In the genomic region with DNA sequence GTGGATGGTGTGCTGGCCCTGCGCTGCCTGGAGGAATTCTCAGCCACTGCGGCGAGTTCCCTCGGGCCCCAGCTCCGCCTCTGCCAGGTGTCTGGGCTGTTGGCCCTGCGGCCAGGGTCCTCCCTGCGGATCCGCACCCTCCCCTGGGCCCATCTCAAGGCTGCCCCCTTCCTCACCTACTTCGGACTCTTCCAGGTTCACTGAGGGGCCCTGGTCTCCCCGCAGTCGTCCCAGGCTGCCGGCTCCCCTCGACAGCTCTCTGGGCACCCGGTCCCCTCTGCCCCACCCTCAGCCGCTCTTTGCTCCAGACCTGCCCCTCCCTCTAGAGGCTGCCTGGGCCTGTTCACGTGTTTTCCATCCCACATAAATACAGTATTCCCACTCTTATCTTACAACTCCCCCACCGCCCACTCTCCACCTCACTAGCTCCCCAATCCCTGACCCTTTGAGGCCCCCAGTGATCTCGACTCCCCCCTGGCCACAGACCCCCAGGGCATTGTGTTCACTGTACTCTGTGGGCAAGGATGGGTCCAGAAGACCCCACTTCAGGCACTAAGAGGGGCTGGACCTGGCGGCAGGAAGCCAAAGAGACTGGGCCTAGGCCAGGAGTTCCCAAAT, we compare ENCODE assay signal across 14 cellular contexts. TPM values are rescaled to one million over a fixed set of nuclear protein-coding genes. Genes with fewer than 3 reads are reported as not detected.
DNase-seq lines count a peak whose midpoint lies in the region; ATAC-seq, FAIRE-seq and TF ChIP-seq lines count a peak whose summit lies in the region.
"Had no signal": no experiment of that assay in that cellular context is flagged by ENCODE, and none has a peak within 500 bp of the region (broad histone marks: within the 10 kb centered on the region; RNA-seq: fewer than 3 reads in every experiment).

No MANE protein-coding gene starts in this region.

- H3K4me3 Mint-ChIP-seq in Calu3 (ENCODE audit: low read depth, unreplicated experiment), result peak overlapping the region; percentile 90

- H3K9ac ChIP-seq in kidney (ENCODE audit: low read length in 2 of 2), result peak overlapping the region; percentile 44 to 92
- H3K9ac ChIP-seq in skeletal muscle tissue (ENCODE audit: low read depth in 1 of 3, low read length in 3 of 3), result peak overlapping the region; percentile 20 to 89 (median 88)

- no peaks in the 10 kb centered on the region for H3K9me3 ChIP-seq in adrenal gland (replicated peaks in 1 of 3)
- no peaks in the 10 kb centered on the region for H3K9me3 ChIP-seq in kidney (ENCODE audit: control insufficient read depth in 1 of 2, low read length in 2 of 2)
- no peaks in the 10 kb centered on the region for H3K9me3 ChIP-seq in skeletal muscle tissue (ENCODE audit: control insufficient read depth in 3 of 3, low read length in 3 of 3)

- H3K4me3 ChIP-seq in adrenal gland (no peak overlapping the region), kidney (ENCODE audit: low read length in 2 of 2) (no peak overlapping the region), skeletal muscle tissue (ENCODE audit: low read length in 3 of 3) (peak overlapping the region in 1 of 3 donors; percentile 67)

- H3K4me1 Mint-ChIP-seq in Calu3 (ENCODE audit: low read depth, unreplicated experiment), result peaks cover 55% of the 10 kb centered on the region

- H3K36me3 Mint-ChIP-seq in Calu3 (ENCODE audit: insufficient read depth, unreplicated experiment), result peaks cover 58% of the 10 kb centered on the region
- H3K36me3 Mint-ChIP-seq: brain had no signal

- TF ChIP-seq CTCF in Calu3 (IDR thresholded peaks at IDR 0.05; ENCODE audit: unreplicated experiment) (no peak), adrenal gland (IDR thresholded peaks at IDR 0.05) (no peak), kidney (IDR thresholded peaks at IDR 0.05; ENCODE audit: borderline replicate concordance, extremely low read depth, insufficient read depth) (no peak)

- CTCF ChIA-PET in Calu3 (lab: Charles Lee), result interaction anchor here (0.6 to 1.2 kb wide), 3 partner anchors 8 to 122 kb away, joined by 3 to 4 read pairs (median 3); partner anchors contain the start of genes TMEM102 and TNFSF12

- H3K27me3 Mint-ChIP-seq in Calu3 (ENCODE audit: unreplicated experiment), result no peaks in the 10 kb centered on the region
- H3K27me3 Mint-ChIP-seq: stimulated activated naive B cell treated with anti-CD40 and anti-IgM and Interleukin-4, amounts not matched to agents 10 μg/mL and 1 μg/mL and 100 μg/mL, for 72 hours had no signal

- 67 to 71% (median 69%) methylated on average over 19 of the region's 19 CpGs for WGBS in adrenal gland, 4 donors

- H3K27me3 ChIP-seq in adrenal gland, result no peaks in the 10 kb centered on the region
- no peaks in the 10 kb centered on the region for H3K27me3 ChIP-seq in skeletal muscle tissue (ENCODE audit: control insufficient read depth in 3 of 3, insufficient read depth in 3 of 3, low read length in 3 of 3)

- no peak for FAIRE-seq in kidney (lab: Jason Lieb, UNC)
- FAIRE-seq: TTC549 had no signal

- BruUV-seq in Calu3 (replicated peaks; lab: Mats Ljungman, UMichigan), result no TSS peak

- intact Hi-C loops in Calu3 (cut with micrococcal nuclease; ENCODE audit: unreplicated experiment), result no loop called here
- intact Hi-C loops in adrenal gland (cut with DNase I), result loop anchor here in 1 of 2 donors (10.0 kb wide), 1 partner anchor 202 kb away; the partner anchor contains the start of genes KCTD11 and TMEM95
- intact Hi-C loops in kidney (cut with DNase I), result no loop called here

- no peaks in the 10 kb centered on the region for H3K9me3 Mint-ChIP-seq in Calu3 (ENCODE audit: low read depth, unreplicated experiment)
- H3K9me3 Mint-ChIP-seq: activated T-cell treated with anti-CD3 and anti-CD28 coated beads, Interleukin-2, amount 50 U/mL, for 4 hours; brain; stimulated activated naive B cell treated with anti-CD40 and anti-IgM and Interleukin-4, amounts not matched to agents 10 μg/mL and 1 μg/mL and 100 μg/mL, for 72 hours had no signal

- H3K27ac ChIP-seq in adrenal gland, result peak overlapping the region; percentile 83 to 97 (median 92)
- peak overlapping the region; percentile 99 to 100 for H3K27ac ChIP-seq in kidney (ENCODE audit: low read depth in 2 of 2, low read length in 2 of 2)
- peak overlapping the region; percentile 91 for H3K27ac ChIP-seq in skeletal muscle tissue (ENCODE audit: low read depth, low read length)

- peaks cover 23 to 39% of the 10 kb centered on the region in 2 donors for H3K4me1 ChIP-seq in adrenal gland (replicated peaks in 1 of 2)
- peaks cover 27 to 38% of the 10 kb centered on the region in 2 donors for H3K4me1 ChIP-seq in kidney (ENCODE audit: control insufficient read depth in 1 of 2, insufficient read depth in 1 of 2, low read depth in 1 of 2, low read length in 2 of 2)
- H3K4me1 ChIP-seq in skeletal muscle tissue (ENCODE audit: control insufficient read depth in 3 of 3, insufficient read depth in 3 of 3, low read length in 3 of 3), result peaks cover 40 to 43% (median 41%) of the 10 kb centered on the region in 3 donors

- no peaks in the 10 kb centered on the region for H3K36me3 ChIP-seq in adrenal gland (replicated peaks in 1 of 2)
- no peaks in the 10 kb centered on the region for H3K36me3 ChIP-seq in kidney (ENCODE audit: control insufficient read depth in 1 of 2, insufficient read depth in 2 of 2, low read length in 2 of 2)
- peaks cover 0 to 6% (median 0%) of the 10 kb centered on the region in 3 donors for H3K36me3 ChIP-seq in skeletal muscle tissue (ENCODE audit: control insufficient read depth in 3 of 3, insufficient read depth in 3 of 3, low read length in 3 of 3)

- DNase-seq in Calu3 (no peak), adrenal gland (no peak), kidney (peak; percentile 81), dedifferentiated amniotic fluid mesenchymal stem cell (ENCODE audit: extremely low spot score) (no peak), NCI-H1092 (lab: John Stamatoyannopoulos, UW) (no peak), A172 (ENCODE audit: low spot score) (no peak)
- DNase-seq: activated T-cell treated with anti-CD3 and anti-CD28 coated beads, Interleukin-2, amount 50 U/mL, for 4 hours; HCEC 1CT; NCI-H187 had no signal

- no peak for ATAC-seq in HG03469 (IDR thresholded peaks at IDR 0.05; ENCODE audit: unreplicated experiment)
- ATAC-seq: activated T-cell treated with anti-CD3 and anti-CD28 coated beads, Interleukin-2, amount 50 U/mL, for 4 hours had no signal

- peak overlapping the region; percentile 87 for H3K27ac Mint-ChIP-seq in Calu3 (ENCODE audit: unreplicated experiment)

- no peak for TF ChIP-seq POLR2A in adrenal gland (IDR thresholded peaks at IDR 0.05)

RNA-seq across cellular contexts. Expression of gene TNFSF13, which starts 1.3 kb away (rescaled TPM):
- total RNA-seq in Calu3 (2022) (19.7 and 25.7 TPM in 2 replicates), adrenal gland (10 to 100 TPM; 25.0 to 75.2 (median 50.0) TPM), kidney (99.2 TPM), skeletal muscle tissue (2.1 TPM)
- polyA plus RNA-seq in adrenal gland (10 to 100 TPM; 19.4 to 39.1 (median 25.2) TPM), kidney (ENCODE audit: insufficient read depth, low read depth, low replicate concordance) (68.6 TPM)
- 3.7 and 4.1 TPM in 2 replicates for total RNA-seq in A172 (2014; rRNA removed; shearing (Covaris generic))

RNA-seq across cellular contexts. Expression of gene SENP3, which starts 4.5 kb away (rescaled TPM):
- total RNA-seq in Calu3 (2022), result 52.0 and 54.3 TPM in 2 replicates
- 10 to 100 TPM; 28.4 to 55.3 (median 43.9) TPM for total RNA-seq in adrenal gland
- polyA plus RNA-seq in adrenal gland, result 10 to 100 TPM; 29.0 to 72.4 (median 38.4) TPM
- 43.5 TPM for total RNA-seq in kidney
- 50.3 TPM for polyA plus RNA-seq in kidney (ENCODE audit: insufficient read depth, low read depth, low replicate concordance)
- 31.3 TPM for total RNA-seq in skeletal muscle tissue
- total RNA-seq in A172 (2014; rRNA removed; shearing (Covaris generic)), result 162 and 170 TPM in 2 replicates

RNA-seq across cellular contexts. Expression of gene TNFSF12, which starts 8.4 kb away (rescaled TPM):
- 7.7 and 8.4 TPM in 2 replicates for total RNA-seq in Calu3 (2022)
- 100 to 1,000 TPM in 2 of 8 donors, 10 to 100 TPM in 6; 18.8 to 134 (median 54.7) TPM for total RNA-seq in adrenal gland
- 10 to 100 TPM; 18.8 to 70.8 (median 65.6) TPM for polyA plus RNA-seq in adrenal gland
- 48.0 TPM for total RNA-seq in kidney
- 61.8 TPM for polyA plus RNA-seq in kidney (ENCODE audit: insufficient read depth, low read depth, low replicate concordance)
- total RNA-seq in skeletal muscle tissue, result 4.7 TPM
- total RNA-seq in A172 (2014; rRNA removed; shearing (Covaris generic)), result 9.3 and 17.0 TPM in 2 replicates

RNA-seq across cellular contexts. Expression of gene CD68, which starts 22.2 kb away (rescaled TPM):
- 28.6 and 50.0 TPM in 2 replicates for total RNA-seq in Calu3 (2022)
- total RNA-seq in adrenal gland, result 100 to 1,000 TPM in 6 of 8 donors, 10 to 100 TPM in 2; 49.0 to 177 (median 160) TPM
- polyA plus RNA-seq in adrenal gland, result 100 to 1,000 TPM in 2 of 3 donors, 10 to 100 TPM in 1; 32.3 to 207 (median 133) TPM
- total RNA-seq in kidney, result 92.6 TPM
- 38.3 TPM for polyA plus RNA-seq in kidney (ENCODE audit: insufficient read depth, low read depth, low replicate concordance)
- total RNA-seq in skeletal muscle tissue, result 4.2 TPM
- 11.5 and 15.6 TPM in 2 replicates for total RNA-seq in A172 (2014; rRNA removed; shearing (Covaris generic))

RNA-seq across cellular contexts. Expression of gene MPDU1, which starts 26.4 kb away (rescaled TPM):
- total RNA-seq in Calu3 (2022) (34.6 and 36.3 TPM in 2 replicates), adrenal gland (100 to 1,000 TPM in 5 of 8 donors, 10 to 100 TPM in 3; 65.9 to 267 (median 138) TPM), kidney (54.2 TPM), skeletal muscle tissue (26.1 TPM)
- polyA plus RNA-seq in adrenal gland (100 to 1,000 TPM in 1 of 3 donors, 10 to 100 TPM in 2; 70.1 to 200 (median 81.6) TPM), kidney (ENCODE audit: insufficient read depth, low read depth, low replicate concordance) (145 TPM)
- 246 and 350 TPM in 2 replicates for total RNA-seq in A172 (2014; rRNA removed; shearing (Covaris generic))
